ENCODE assay signal across 30 cellular contexts in genomic region chr14:65500075-65500474, GRCh38.
"Had no signal": no experiment of that assay in that cellular context is flagged by ENCODE, and none has a peak within 500 bp of the region (broad histone marks: within the 10 kb centered on the region; RNA-seq: fewer than 3 reads in every experiment).

No MANE protein-coding gene starts in this region.

- DNase-seq: activated B cell treated with CpG ODN at 0.5 μM for 24 hours; activated CD4-positive, alpha-beta memory T cell treated with anti-CD3 and anti-CD28 coated beads, Interleukin-2, amount 10 ng/mL, durations not matched to agents 7 days and 5 days; activated CD4-positive, alpha-beta T cell treated with anti-CD3 and anti-CD28 coated beads for 1 hour; activated CD4-positive, alpha-beta T cell treated with anti-CD3 and anti-CD28 coated beads, Interleukin-2, amount 10 ng/mL, durations not matched to agents 7 days and 5 days; activated effector memory CD4-positive, alpha-beta T cell treated with Interleukin-2 at 50 U/mL for 16 hours; activated naive CD4-positive, alpha-beta T cell; aorta; body of pancreas; central memory CD4-positive, alpha-beta T cell; MG63; MV-4-11; NCI-H1092 treated with DMSO at 0.1 percent for 48 hours; NCI-H1417 treated with DMSO at 0.1 percent for 48 hours; NCI-H1694; NCI-H2029; NCI-H2107; NCI-H345; NCI-H510A; NCI-H526 treated with DMSO at 0.1 percent for 48 hours; NK-92 treated with Interleukin-12 subunit alpha and Interleukin-12 subunit beta, amount 100 ng/mL, for 24 hours; OCI-M1; Peyer's patch; Right ventricle myocardium superior; SJCRH30; SK-N-SH; SW 1271; T-helper 17 cell; T-helper 9 cell had no signal

- H3K27me3 Mint-ChIP-seq: activated B cell treated with CpG ODN at 0.5 μM for 24 hours; activated CD4-positive, alpha-beta memory T cell treated with anti-CD3 and anti-CD28 coated beads, Interleukin-2, amount 10 ng/mL, durations not matched to agents 7 days and 5 days; activated CD4-positive, alpha-beta T cell treated with anti-CD3 and anti-CD28 coated beads, Interleukin-2, amount 10 ng/mL, durations not matched to agents 7 days and 5 days; activated naive CD4-positive, alpha-beta T cell treated with anti-CD3 and anti-CD28 coated beads, Interleukin-2, amount 50 U/mL, for 24 hours; T-helper 17 cell had no signal

- FAIRE-seq: bronchial epithelial cell had no signal

- H3K27ac Mint-ChIP-seq: activated CD4-positive, alpha-beta memory T cell treated with anti-CD3 and anti-CD28 coated beads, Interleukin-2, amount 10 ng/mL, durations not matched to agents 7 days and 5 days; activated CD4-positive, alpha-beta T cell treated with anti-CD3 and anti-CD28 coated beads, Interleukin-2, amount 10 ng/mL, durations not matched to agents 7 days and 5 days; activated naive CD4-positive, alpha-beta T cell treated with anti-CD3 and anti-CD28 coated beads, Interleukin-2, amount 50 U/mL, for 24 hours; T-helper 17 cell had no signal

- ATAC-seq: body of pancreas, T-helper 17 cell had no signal

- H3K4me3 Mint-ChIP-seq: activated B cell treated with CpG ODN at 0.5 μM for 24 hours; activated CD4-positive, alpha-beta memory T cell treated with anti-CD3 and anti-CD28 coated beads, Interleukin-2, amount 10 ng/mL, durations not matched to agents 7 days and 5 days; activated CD4-positive, alpha-beta T cell treated with anti-CD3 and anti-CD28 coated beads, Interleukin-2, amount 10 ng/mL, durations not matched to agents 7 days and 5 days; activated naive CD4-positive, alpha-beta T cell treated with anti-CD3 and anti-CD28 coated beads, Interleukin-2, amount 50 U/mL, for 24 hours; T-helper 17 cell had no signal
